ENCODE assay signal across 1 cellular context in genomic region chr21:43907751-43908150, GRCh38.
TF ChIP-seq lines count a peak whose summit lies in the region.

No MANE protein-coding gene starts in this region.

TF ChIP-seq in GM12878, 131 proteins besides CTCF, POLR2A, EP300 and RAD21:
- TF ChIP-seq EZH2 (IDR thresholded peaks at IDR 0.05; ENCODE audit: borderline replicate concordance, control insufficient read depth, low read depth, low read length) (no peak), CHD4 (IDR thresholded peaks at IDR 0.05) (no peak), BCLAF1 (IDR thresholded peaks at IDR 0.05) (no peak), ZBED1 (IDR thresholded peaks at IDR 0.05; ENCODE audit: borderline replicate concordance) (no peak), HDAC6 (IDR thresholded peaks at IDR 0.05; ENCODE audit: unreplicated experiment) (no peak), MAX (IDR thresholded peaks at IDR 0.05; ENCODE audit: low read depth, low read length) (no peak), RELB (IDR thresholded peaks at IDR 0.05; ENCODE audit: low read depth) (no peak)
